In the genomic region with DNA sequence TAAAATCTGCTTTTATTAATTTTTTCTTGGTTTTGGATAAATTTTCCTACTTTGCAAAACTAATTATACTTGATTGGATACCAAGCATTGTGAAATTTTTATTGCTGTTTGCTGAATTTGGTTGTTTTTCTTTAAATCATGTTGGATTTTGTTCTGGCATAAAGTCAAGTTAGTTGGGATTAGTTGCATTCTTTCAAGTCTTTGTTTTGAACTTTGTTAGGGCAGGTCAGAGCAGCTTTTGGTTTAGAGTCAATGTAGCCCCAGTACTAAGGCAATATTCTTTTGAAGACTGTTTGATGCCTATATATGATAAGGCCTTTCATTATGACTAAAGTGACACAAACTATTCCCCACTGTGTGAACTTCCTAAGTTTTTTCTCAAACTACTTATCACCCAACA, we compare ENCODE assay signal across 23 cellular contexts.
"Had no signal": no experiment of that assay in that cellular context is flagged by ENCODE, and none has a peak within 500 bp of the region (broad histone marks: within the 10 kb centered on the region; RNA-seq: fewer than 3 reads in every experiment).

No MANE protein-coding gene starts in this region.

- H3K27me3 Mint-ChIP-seq: activated CD4-positive, alpha-beta T cell treated with anti-CD3 and anti-CD28 coated beads, Interleukin-2, amount 10 ng/mL, durations not matched to agents 24 days and 14 days; activated CD8-positive, alpha-beta memory T cell treated with anti-CD3 and anti-CD28 coated beads, Interleukin-2, amount 10 ng/mL, durations not matched to agents 7 days and 5 days; activated naive CD4-positive, alpha-beta T cell treated with anti-CD3 and anti-CD28 coated beads, Interleukin-2, amount 50 U/mL, for 24 hours; activated T-cell treated with anti-CD3 and anti-CD28 coated beads, Interleukin-2, amount 50 U/mL, for 24 hours; T-helper 17 cell had no signal

- H3K4me1 Mint-ChIP-seq: activated CD4-positive, alpha-beta T cell treated with anti-CD3 and anti-CD28 coated beads, Interleukin-2, amount 10 ng/mL, durations not matched to agents 24 days and 14 days; activated CD8-positive, alpha-beta memory T cell treated with anti-CD3 and anti-CD28 coated beads, Interleukin-2, amount 10 ng/mL, durations not matched to agents 7 days and 5 days; activated naive CD4-positive, alpha-beta T cell treated with anti-CD3 and anti-CD28 coated beads, Interleukin-2, amount 50 U/mL, for 24 hours; T-helper 17 cell; WTC11 had no signal

- H3K27ac Mint-ChIP-seq: activated CD4-positive, alpha-beta T cell treated with anti-CD3 and anti-CD28 coated beads, Interleukin-2, amount 10 ng/mL, durations not matched to agents 24 days and 14 days; activated CD8-positive, alpha-beta memory T cell treated with anti-CD3 and anti-CD28 coated beads, Interleukin-2, amount 10 ng/mL, durations not matched to agents 7 days and 5 days; activated naive CD4-positive, alpha-beta T cell treated with anti-CD3 and anti-CD28 coated beads, Interleukin-2, amount 50 U/mL, for 24 hours; activated T-cell treated with anti-CD3 and anti-CD28 coated beads, Interleukin-2, amount 50 U/mL, for 24 hours; activated T-helper 1 cell treated with anti-CD3 and anti-CD28 coated beads, Interleukin-12 subunit alpha, Interleukin-12 subunit beta, Interleukin-2, Interleukin-4 antibody, amounts not matched to agents 30 ng/mL and 10 ng/mL and 1 ng/mL, durations not matched to agents 14 hours and 24 hours and 36 hours; brain; T-helper 17 cell; WTC11 had no signal

- H3K9ac ChIP-seq: KMS-11 had no signal

- DNase-seq: activated CD4-positive, alpha-beta T cell treated with anti-CD3 and anti-CD28 coated beads, Interleukin-2, amount 10 ng/mL, durations not matched to agents 24 days and 14 days; activated CD4-positive, alpha-beta T cell treated with anti-CD3 and anti-CD28 coated beads, Interleukin-2, amount 50 U/mL, for 48 hours; activated CD4-positive, CD25-positive, alpha-beta regulatory T cell treated with anti-CD3 and anti-CD28 coated beads, Interleukin-2, amount 50 U/mL, for 72 hours; activated CD8-positive, alpha-beta memory T cell treated with anti-CD3 and anti-CD28 coated beads, Interleukin-2, amount 10 ng/mL, durations not matched to agents 7 days and 5 days; activated effector memory CD4-positive, alpha-beta T cell treated with Interleukin-2 at 50 U/mL for 16 hours; activated naive CD4-positive, alpha-beta T cell; activated T-cell treated with anti-CD3 and anti-CD28 coated beads, Interleukin-2, amount 50 U/mL, for 24 hours; amniotic stem cell; MG63; NCI-H345; NCI-H510A; NCI-H526 treated with DMSO at 0.1 percent for 48 hours; PC-9; SIG-M5; T-helper 17 cell; T-helper 9 cell had no signal

- H3K36me3 Mint-ChIP-seq: activated CD8-positive, alpha-beta memory T cell treated with anti-CD3 and anti-CD28 coated beads, Interleukin-2, amount 10 ng/mL, durations not matched to agents 7 days and 5 days; activated naive CD4-positive, alpha-beta T cell treated with anti-CD3 and anti-CD28 coated beads, Interleukin-2, amount 50 U/mL, for 24 hours had no signal

- H3K4me2 ChIP-seq: KMS-11, PC-9 had no signal

- FAIRE-seq: astrocyte had no signal

- ATAC-seq: activated CD8-positive, alpha-beta memory T cell treated with anti-CD3 and anti-CD28 coated beads, Interleukin-2, amount 10 ng/mL, durations not matched to agents 7 days and 5 days; T-helper 17 cell; WTC11 had no signal

- H3K27me3 ChIP-seq: cardiac muscle cell, MG63 had no signal

- H3K9me3 Mint-ChIP-seq: activated naive CD4-positive, alpha-beta T cell treated with anti-CD3 and anti-CD28 coated beads, Interleukin-2, amount 50 U/mL, for 24 hours had no signal

- H3K4me3 ChIP-seq: cardiac muscle cell, MG63, PC-9 had no signal

- H3K27ac ChIP-seq: cardiac muscle cell, KMS-11, PC-9 had no signal

- H2AFZ ChIP-seq: PC-9 had no signal

- H3K4me3 Mint-ChIP-seq: activated CD4-positive, alpha-beta T cell treated with anti-CD3 and anti-CD28 coated beads, Interleukin-2, amount 10 ng/mL, durations not matched to agents 24 days and 14 days; activated CD8-positive, alpha-beta memory T cell treated with anti-CD3 and anti-CD28 coated beads, Interleukin-2, amount 10 ng/mL, durations not matched to agents 7 days and 5 days; activated naive CD4-positive, alpha-beta T cell treated with anti-CD3 and anti-CD28 coated beads, Interleukin-2, amount 50 U/mL, for 24 hours; activated T-cell treated with anti-CD3 and anti-CD28 coated beads, Interleukin-2, amount 50 U/mL, for 24 hours; activated T-helper 1 cell treated with anti-CD3 and anti-CD28 coated beads, Interleukin-12 subunit alpha, Interleukin-12 subunit beta, Interleukin-2, Interleukin-4 antibody, amounts not matched to agents 30 ng/mL and 10 ng/mL and 1 ng/mL, durations not matched to agents 14 hours and 24 hours and 36 hours; brain; T-helper 17 cell; WTC11 had no signal

- H3K36me3 ChIP-seq: cardiac muscle cell, MG63 had no signal
